ENCODE assay signal across 15 cellular contexts in the genomic region with DNA sequence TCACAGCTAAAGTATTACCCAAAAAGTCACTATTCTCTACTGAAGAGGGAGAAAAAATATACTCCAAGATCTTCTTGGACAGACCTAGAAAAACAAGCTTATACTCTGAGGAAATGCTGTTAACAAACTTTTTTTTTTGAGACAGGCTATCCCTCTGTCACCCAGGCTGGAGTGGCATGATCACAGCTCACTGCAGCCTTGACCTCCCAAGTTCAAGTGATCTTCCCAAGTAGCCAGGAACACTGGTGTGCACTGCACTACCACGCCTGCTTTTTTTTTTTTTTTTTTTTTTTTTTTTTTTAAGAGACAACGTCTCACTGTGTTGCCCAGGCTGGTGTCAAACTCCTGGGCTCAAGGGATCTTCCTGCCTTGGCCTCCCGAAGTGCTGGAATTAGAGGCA.
"Had no signal": no experiment of that assay in that cellular context is flagged by ENCODE, and none has a peak within 500 bp of the region (broad histone marks: within the 10 kb centered on the region; RNA-seq: fewer than 3 reads in every experiment).

No MANE protein-coding gene starts in this region.

- H3K4me3 Mint-ChIP-seq: stimulated activated memory B cell treated with anti-CD40 and anti-IgM and Interleukin-4, amounts not matched to agents 10 μg/mL and 1 μg/mL and 100 μg/mL, for 72 hours; stimulated activated naive CD8-positive, alpha-beta T cell treated with anti-CD3 and anti-CD28 coated beads, Interleukin-15, Interleukin-2, amounts not matched to agents 100 ng/mL and 50 ng/mL, for 24 hours had no signal

- H3K4me1 ChIP-seq: transverse colon had no signal

- FAIRE-seq: small intestine had no signal

- H3K27ac ChIP-seq: coronary artery, hepatocyte, neutrophil, transverse colon had no signal

- H3K4me1 Mint-ChIP-seq: stimulated activated memory B cell treated with anti-CD40 and anti-IgM and Interleukin-4, amounts not matched to agents 10 μg/mL and 1 μg/mL and 100 μg/mL, for 72 hours had no signal

- H3K9me3 Mint-ChIP-seq: stimulated activated memory B cell treated with anti-CD40 and anti-IgM and Interleukin-4, amounts not matched to agents 10 μg/mL and 1 μg/mL and 100 μg/mL, for 72 hours; stimulated activated naive CD8-positive, alpha-beta T cell treated with anti-CD3 and anti-CD28 coated beads, Interleukin-15, Interleukin-2, amounts not matched to agents 100 ng/mL and 50 ng/mL, for 24 hours had no signal

- H3K27ac Mint-ChIP-seq: stimulated activated memory B cell treated with anti-CD40 and anti-IgM and Interleukin-4, amounts not matched to agents 10 μg/mL and 1 μg/mL and 100 μg/mL, for 72 hours; stimulated activated naive CD8-positive, alpha-beta T cell treated with anti-CD3 and anti-CD28 coated beads, Interleukin-15, Interleukin-2, amounts not matched to agents 100 ng/mL and 50 ng/mL, for 24 hours had no signal

- H3K9me3 ChIP-seq: neutrophil, transverse colon had no signal

- H3K27me3 ChIP-seq: hepatocyte, neutrophil, transverse colon had no signal

- H3K27me3 Mint-ChIP-seq: stimulated activated memory B cell treated with anti-CD40 and anti-IgM and Interleukin-4, amounts not matched to agents 10 μg/mL and 1 μg/mL and 100 μg/mL, for 72 hours; stimulated activated naive CD8-positive, alpha-beta T cell treated with anti-CD3 and anti-CD28 coated beads, Interleukin-15, Interleukin-2, amounts not matched to agents 100 ng/mL and 50 ng/mL, for 24 hours had no signal

- H2AFZ ChIP-seq: hepatocyte had no signal

- H3K79me2 ChIP-seq: hepatocyte had no signal

- DNase-seq: effector CD4-positive, alpha-beta T cell; foreskin melanocyte; head of caudate nucleus; mesenchymal stem cell; midbrain; posterior cingulate gyrus; small intestine; stimulated activated CD4-positive, alpha-beta T cell treated with anti-CD3 and anti-CD28 coated beads, Interleukin-4, amount 100 ng/mL, for 24 hours; transverse colon had no signal

- ATAC-seq: stimulated activated memory B cell treated with anti-CD40 and anti-IgM and Interleukin-4, amounts not matched to agents 10 μg/mL and 1 μg/mL and 100 μg/mL, for 72 hours had no signal

- H3K4me3 ChIP-seq: coronary artery, hepatocyte, lung, transverse colon had no signal

- H3K4me2 ChIP-seq: hepatocyte had no signal
